In genomic region chr18:58046087-58046793, GRCh38 we compare ENCODE assay signal across 8 cellular contexts. TPM values are rescaled to one million over a fixed set of nuclear protein-coding genes. Genes with fewer than 3 reads are reported as not detected.
DNase-seq lines count a peak whose midpoint lies in the region; ATAC-seq and TF ChIP-seq lines count a peak whose summit lies in the region.

No MANE protein-coding gene starts in this region.

- TF ChIP-seq EP300 in esophagus muscularis mucosa (IDR thresholded peaks at IDR 0.05): no peak

- H3K27ac ChIP-seq in Peyer's patch: peak overlapping the region in 3 of 4 donors; percentile 85 to 98 (median 93)
- H3K27ac ChIP-seq in esophagus muscularis mucosa (replicated peaks in 1 of 4): peak overlapping the region; percentile 82 to 90 (median 87)
- no peak overlapping the region for H3K27ac ChIP-seq in rectal smooth muscle tissue (ENCODE audit: low read depth, low read length)

- TF ChIP-seq POLR2A in Peyer's patch (IDR thresholded peaks at IDR 0.05) (no peak), esophagus muscularis mucosa (IDR thresholded peaks at IDR 0.05; ENCODE audit: low read depth) (no peak)

- peak overlapping the region in 3 of 4 donors; percentile 77 to 97 (median 90) for H3K4me3 ChIP-seq in Peyer's patch
- H3K4me3 ChIP-seq in esophagus muscularis mucosa: peak overlapping the region; percentile 87 to 97 (median 92)
- H3K4me3 ChIP-seq in rectal smooth muscle tissue (ENCODE audit: low read length): peak overlapping the region; percentile 89

- intact Hi-C loops in esophagus muscularis mucosa (cut with DNase I): loop anchor here (5.0 to 10.0 kb wide), 3 partner anchors 131 to 421 kb away; partner anchors contain the start of gene NARS1

- H3K27me3 ChIP-seq in Peyer's patch (no peaks in the 10 kb centered on the region), esophagus muscularis mucosa (no peaks in the 10 kb centered on the region), rectal smooth muscle tissue (ENCODE audit: control insufficient read depth, insufficient read depth, low read length) (no peaks in the 10 kb centered on the region)

- peak; percentile 39 for DNase-seq in NCI-H1092 treated with DMSO at 0.1 percent for 48 hours (lab: John Stamatoyannopoulos, UW)
- no peak for DNase-seq in NCI-H1092 (lab: John Stamatoyannopoulos, UW)
- no peak for DNase-seq in Peyer's patch
- DNase-seq in esophagus muscularis mucosa (ENCODE audit: extremely low spot score): no peak
- DNase-seq in NCI-H187 (lab: John Stamatoyannopoulos, UW): no peak
- no peak for DNase-seq in stimulated activated CD4-positive, alpha-beta T cell treated with anti-CD3 and anti-CD28 coated beads, Interleukin-4, amount 100 ng/mL, for 1 hour

- 35% methylated on average over 9 of the region's 9 CpGs for WGBS in esophagus muscularis mucosa

- no peak overlapping the region for H3K9ac ChIP-seq in rectal smooth muscle tissue (ENCODE audit: low read length)

- ATAC-seq in GM21529 (IDR thresholded peaks at IDR 0.05; ENCODE audit: unreplicated experiment): no peak

- H3K36me3 ChIP-seq in Peyer's patch (no peaks in the 10 kb centered on the region), esophagus muscularis mucosa (no peaks in the 10 kb centered on the region), rectal smooth muscle tissue (ENCODE audit: control insufficient read depth, insufficient read depth, low read length) (no peaks in the 10 kb centered on the region)

- peaks cover 0 to 31% (median 2%) of the 10 kb centered on the region in 4 donors for H3K4me1 ChIP-seq in Peyer's patch
- peaks cover 4 to 43% (median 40%) of the 10 kb centered on the region in 4 donors for H3K4me1 ChIP-seq in esophagus muscularis mucosa
- no peaks in the 10 kb centered on the region for H3K4me1 ChIP-seq in rectal smooth muscle tissue (ENCODE audit: control insufficient read depth, insufficient read depth, low read length)

- peak in 1 of 6 experiments; percentile 9 for TF ChIP-seq CTCF in Peyer's patch (IDR thresholded peaks at IDR 0.05)
- no peak for TF ChIP-seq CTCF in esophagus muscularis mucosa (IDR thresholded peaks at IDR 0.05)

- H3K9me3 ChIP-seq in Peyer's patch (no peaks in the 10 kb centered on the region), esophagus muscularis mucosa (peaks cover 0 to 4% (median 0%) of the 10 kb centered on the region in 4 donors)

RNA-seq across cellular contexts. Expression of gene NEDD4L, which starts 2.2 kb away (rescaled TPM):
- total RNA-seq in Peyer's patch: 100 to 1,000 TPM; 213 to 312 (median 277) TPM
- total RNA-seq in esophagus muscularis mucosa: 10 to 100 TPM; 22.7 to 39.9 (median 34.7) TPM

Comparison
In these comparisons a context has a peak if more than half of its experiments do, and no peak if none do; other contexts are left out.
1. RNA of gene NEDD4L, which starts 2.2 kb away (total RNA-seq): 213 to 312 TPM in Peyer's patch; 22.7 to 39.9 TPM in esophagus muscularis mucosa; every median in the first group is over 4 times any median in the second.
2. Peak in every context shown above with its lines, with median percentiles within 50 percentile points of each other: H3K4me3 ChIP-seq.